Comparison of ENCODE assay signal across 11 cellular contexts in the genomic region with DNA sequence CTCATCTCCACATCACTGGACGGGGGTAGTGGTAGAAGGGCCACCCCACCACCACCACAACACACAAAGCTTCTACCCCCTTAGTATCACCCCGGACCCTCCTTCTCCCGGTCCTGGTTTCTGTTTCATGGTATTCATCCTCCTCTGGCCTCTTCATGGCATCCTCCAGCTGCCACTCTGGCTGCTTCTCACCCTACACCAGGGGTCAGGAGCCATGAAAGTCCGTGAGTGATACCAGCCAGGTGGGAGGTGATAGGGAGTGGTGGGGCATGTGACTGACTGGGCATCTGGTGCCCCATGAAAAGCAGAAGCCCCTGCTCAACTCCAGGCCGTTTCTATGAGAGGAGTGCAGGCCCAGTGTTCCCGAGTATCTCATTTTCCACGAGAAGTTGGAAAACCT.
DNase-seq lines count a peak whose midpoint lies in the region; ATAC-seq and TF ChIP-seq lines count a peak whose summit lies in the region.
"Had no signal": no experiment of that assay in that cellular context is flagged by ENCODE, and none has a peak within 500 bp of the region (broad histone marks: within the 10 kb centered on the region; RNA-seq: fewer than 3 reads in every experiment).

No MANE protein-coding gene starts in this region.

- peaks cover 16% of the 10 kb centered on the region for H3K4me1 Mint-ChIP-seq in activated naive CD8-positive, alpha-beta T cell (ENCODE audit: low read depth)
- H3K4me1 Mint-ChIP-seq in stimulated activated memory B cell treated with anti-CD40 and anti-IgM and Interleukin-4, amounts not matched to agents 10 μg/mL and 1 μg/mL and 100 μg/mL, for 72 hours = no peaks in the 10 kb centered on the region
- peaks cover 48% of the 10 kb centered on the region for H3K4me1 Mint-ChIP-seq in activated T-cell treated with anti-CD3 and anti-CD28 coated beads, Interleukin-2, amount 50 U/mL, for 72 hours (ENCODE audit: low read depth)

- H3K9me3 ChIP-seq in GM23248 (ENCODE audit: low read depth) (no peaks in the 10 kb centered on the region), tibial nerve (no peaks in the 10 kb centered on the region)

- TF ChIP-seq EP300 in tibial nerve (IDR thresholded peaks at IDR 0.05) = no peak

- H3K4me3 ChIP-seq in GM23248 (no peak overlapping the region), tibial nerve (no peak overlapping the region)

- no peaks in the 10 kb centered on the region for H3K27me3 Mint-ChIP-seq in activated naive CD8-positive, alpha-beta T cell
- H3K27me3 Mint-ChIP-seq in stimulated activated memory B cell treated with anti-CD40 and anti-IgM and Interleukin-4, amounts not matched to agents 10 μg/mL and 1 μg/mL and 100 μg/mL, for 72 hours = no peaks in the 10 kb centered on the region
- no peaks in the 10 kb centered on the region for H3K27me3 Mint-ChIP-seq in activated T-cell treated with anti-CD3 and anti-CD28 coated beads, Interleukin-2, amount 50 U/mL, for 72 hours (ENCODE audit: low read depth)
- H3K27me3 Mint-ChIP-seq: brain had no signal

- H4K20me1 ChIP-seq in GM23248 (ENCODE audit: insufficient read depth) = no peaks in the 10 kb centered on the region

- no peaks in the 10 kb centered on the region for H3K9me2 ChIP-seq in GM23248 (ENCODE audit: insufficient read depth)

- WGBS in GM23248 (ENCODE audit: low coverage in 1 of 2, low lambda C conversion rate in 2 of 2, missing lambda C conversion rate in 2 of 2), 2 experiments = 74 to 85% methylated on average over 7 of the region's 7 CpGs
- WGBS in tibial nerve, 2 donors = 92 to 93% methylated on average over 7 of the region's 7 CpGs

- H3F3A ChIP-seq in GM23248 (ENCODE audit: insufficient read depth) = peaks cover 31% of the 10 kb centered on the region

- peaks cover 42% of the 10 kb centered on the region for H3K79me2 ChIP-seq in GM23248 (ENCODE audit: insufficient read depth)

- H3K36me3 ChIP-seq in GM23248 (ENCODE audit: low read depth) (no peaks in the 10 kb centered on the region), tibial nerve (peaks cover 0 to under 1% (median 0%) of the 10 kb centered on the region in 3 donors)

- no peaks in the 10 kb centered on the region for H3K9me3 Mint-ChIP-seq in activated naive CD8-positive, alpha-beta T cell (ENCODE audit: low read depth)
- no peaks in the 10 kb centered on the region for H3K9me3 Mint-ChIP-seq in stimulated activated memory B cell treated with anti-CD40 and anti-IgM and Interleukin-4, amounts not matched to agents 10 μg/mL and 1 μg/mL and 100 μg/mL, for 72 hours
- H3K9me3 Mint-ChIP-seq in activated T-cell treated with anti-CD3 and anti-CD28 coated beads, Interleukin-2, amount 50 U/mL, for 72 hours = no peaks in the 10 kb centered on the region

- peak overlapping the region; percentile 54; the same call in 1 of the 2 replicates for H3K9ac ChIP-seq in GM23248

- TF ChIP-seq POLR2A in tibial nerve (IDR thresholded peaks at IDR 0.05) = no peak

- H3K27me3 ChIP-seq in GM23248 (replicated peaks; ENCODE audit: insufficient read depth) (no peaks in the 10 kb centered on the region), tibial nerve (no peaks in the 10 kb centered on the region)

- H3K27ac Mint-ChIP-seq in activated naive CD8-positive, alpha-beta T cell = peak overlapping the region; percentile 75
- H3K27ac Mint-ChIP-seq in stimulated activated memory B cell treated with anti-CD40 and anti-IgM and Interleukin-4, amounts not matched to agents 10 μg/mL and 1 μg/mL and 100 μg/mL, for 72 hours = peak overlapping the region; percentile 5
- no peak overlapping the region for H3K27ac Mint-ChIP-seq in activated T-cell treated with anti-CD3 and anti-CD28 coated beads, Interleukin-2, amount 50 U/mL, for 72 hours

- H3K36me3 Mint-ChIP-seq in activated naive CD8-positive, alpha-beta T cell = peaks cover 8% of the 10 kb centered on the region
- H3K36me3 Mint-ChIP-seq in stimulated activated memory B cell treated with anti-CD40 and anti-IgM and Interleukin-4, amounts not matched to agents 10 μg/mL and 1 μg/mL and 100 μg/mL, for 72 hours = no peaks in the 10 kb centered on the region
- H3K36me3 Mint-ChIP-seq in activated T-cell treated with anti-CD3 and anti-CD28 coated beads, Interleukin-2, amount 50 U/mL, for 72 hours (ENCODE audit: insufficient read depth in 2 of 2) = peaks cover 12 to 39% of the 10 kb centered on the region in 2 donors
- H3K36me3 Mint-ChIP-seq: brain had no signal

- in situ Hi-C loops in GM23248 (cut with MboI) = no loop called here

- H3K27ac ChIP-seq in GM23248 = peak overlapping the region; percentile 70
- H3K27ac ChIP-seq in tibial nerve = peak overlapping the region in 2 of 4 donors; percentile 55 to 79

- H3K4me1 ChIP-seq in GM23248 (ENCODE audit: insufficient read depth) (peaks cover 51% of the 10 kb centered on the region), tibial nerve (peaks cover 0 to 34% (median 7%) of the 10 kb centered on the region in 4 donors)

- H3K4me3 Mint-ChIP-seq in activated naive CD8-positive, alpha-beta T cell = no peak overlapping the region
- H3K4me3 Mint-ChIP-seq in stimulated activated memory B cell treated with anti-CD40 and anti-IgM and Interleukin-4, amounts not matched to agents 10 μg/mL and 1 μg/mL and 100 μg/mL, for 72 hours = no peak overlapping the region
- H3K4me3 Mint-ChIP-seq in activated T-cell treated with anti-CD3 and anti-CD28 coated beads, Interleukin-2, amount 50 U/mL, for 72 hours = no peak overlapping the region

- H2AFZ ChIP-seq in GM23248 = peak overlapping the region; percentile 60

- no peak for ATAC-seq in stimulated activated memory B cell treated with anti-CD40 and anti-IgM and Interleukin-4, amounts not matched to agents 10 μg/mL and 1 μg/mL and 100 μg/mL, for 72 hours
- no peak for ATAC-seq in activated T-cell treated with anti-CD3 and anti-CD28 coated beads, Interleukin-2, amount 50 U/mL, for 72 hours (replicated peaks in 1 of 2)
- no peak for ATAC-seq in HG02588 (IDR thresholded peaks at IDR 0.05; ENCODE audit: unreplicated experiment)
- ATAC-seq: PC-3 had no signal

- no peak overlapping the region for H3K4me2 ChIP-seq in GM23248 (ENCODE audit: unreplicated experiment)

- no peak for TF ChIP-seq CTCF in tibial nerve (IDR thresholded peaks at IDR 0.05)

- DNase-seq in GM23248 (no peak), left kidney (ENCODE audit: low read depth, low spot score) (peak; percentile 49), tibial nerve (ENCODE audit: low spot score in 2 of 2) (no peak)
- no peak for DNase-seq in activated T-cell treated with anti-CD3 and anti-CD28 coated beads, Interleukin-2, amount 50 U/mL, for 72 hours
- DNase-seq in stimulated activated CD4-positive, alpha-beta T cell treated with anti-CD3 and anti-CD28 coated beads, Interleukin-1b, Interleukin-23, amount 100 ng/mL, for 48 hours = no peak
- DNase-seq: NCI-H2227 treated with DMSO at 0.1 percent for 48 hours, PC-3 had no signal
